Comparison of ENCODE assay signal across 22 cellular contexts in the genomic region with DNA sequence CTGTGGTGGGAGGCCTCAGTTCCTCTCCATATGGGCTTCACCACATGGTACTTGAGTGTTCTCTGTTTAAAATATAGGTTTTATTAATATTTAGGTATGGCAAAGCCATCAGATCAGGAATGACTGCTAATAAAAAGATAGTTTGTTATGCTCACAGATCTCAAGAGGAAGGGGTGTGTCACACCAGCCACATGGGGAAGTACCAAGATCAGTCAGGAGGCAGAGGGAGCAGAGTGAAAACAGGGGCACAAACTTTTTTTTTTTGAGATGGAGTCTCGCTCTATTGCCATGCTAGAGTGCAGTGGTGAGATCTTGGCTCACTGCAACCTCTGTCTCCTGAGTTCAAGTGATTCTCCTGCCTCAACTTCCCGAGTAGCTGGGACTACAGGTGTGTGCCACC.
A peak's percentile ranks its signal among the peaks of the same experiment; 100 is the strongest.
DNase-seq lines count a peak whose midpoint lies in the region; FAIRE-seq lines count a peak whose summit lies in the region.
"Had no signal": no experiment of that assay in that cellular context is flagged by ENCODE, and none has a peak within 500 bp of the region (broad histone marks: within the 10 kb centered on the region; RNA-seq: fewer than 3 reads in every experiment).

No MANE protein-coding gene starts in this region.

- no peaks in the 10 kb centered on the region for H3K27me3 ChIP-seq in small intestine (ENCODE audit: control insufficient read depth in 2 of 2, insufficient read depth in 2 of 2, low read length in 2 of 2)
- H3K27me3 ChIP-seq: right lobe of liver had no signal

- DNase-seq in SIG-M5 treated with dmso at 0.1 percent for 504 hours (lab: John Stamatoyannopoulos, UW; ENCODE audit: unreplicated experiment) (peak; percentile 22), SIG-M5 (lab: John Stamatoyannopoulos, UW) (no peak), AML-193 (lab: John Stamatoyannopoulos, UW) (peak; percentile 39 to 57), NOMO-1 treated with DMSO at 0.1 percent for 48 hours (lab: John Stamatoyannopoulos, UW; ENCODE audit: unreplicated experiment) (peak; percentile 69), immature natural killer cell (no peak), small intestine (no peak), NCI-H2196 (lab: John Stamatoyannopoulos, UW; ENCODE audit: unreplicated experiment) (no peak)
- DNase-seq: activated naive CD8-positive, alpha-beta T cell treated with anti-CD3 and anti-CD28 coated beads, Interleukin-2, amount 10 ng/mL, durations not matched to agents 7 days and 5 days; EL; hippocampal formation; NCI-H2029 treated with DMSO at 0.1 percent for 48 hours; NCI-H526; occipital lobe; right lobe of liver; RPMI8226; stimulated activated CD4-positive, alpha-beta T cell treated with anti-CD3 and anti-CD28 coated beads, Interleukin-4, amount 100 ng/mL, for 4 hours; trophoblast cell had no signal

- H3K27ac Mint-ChIP-seq in dendritic cell treated with granulocyte-macrophage colony-stimulating factor and Interleukin-4, amounts not matched to agents 40 ng/mL and 50 ng/mL, for 4 days: peak overlapping the region; percentile 66
- H3K27ac Mint-ChIP-seq in immature natural killer cell: no peak overlapping the region
- H3K27ac Mint-ChIP-seq: activated naive CD8-positive, alpha-beta T cell treated with anti-CD3 and anti-CD28 coated beads, Interleukin-2, amount 10 ng/mL, durations not matched to agents 7 days and 5 days had no signal

- no peaks in the 10 kb centered on the region for H3K27me3 Mint-ChIP-seq in dendritic cell treated with granulocyte-macrophage colony-stimulating factor and Interleukin-4, amounts not matched to agents 40 ng/mL and 50 ng/mL, for 4 days
- H3K27me3 Mint-ChIP-seq in immature natural killer cell (ENCODE audit: low read depth in 3 of 3): no peaks in the 10 kb centered on the region
- H3K27me3 Mint-ChIP-seq: activated naive CD8-positive, alpha-beta T cell treated with anti-CD3 and anti-CD28 coated beads, Interleukin-2, amount 10 ng/mL, durations not matched to agents 7 days and 5 days; CD8-positive, alpha-beta memory T cell had no signal

- H3K4me3 ChIP-seq in small intestine (ENCODE audit: low read depth in 1 of 2, low read length in 2 of 2): no peak overlapping the region
- H3K4me3 ChIP-seq: right lobe of liver had no signal

- H3K9me3 Mint-ChIP-seq in dendritic cell treated with granulocyte-macrophage colony-stimulating factor and Interleukin-4, amounts not matched to agents 40 ng/mL and 50 ng/mL, for 4 days: peaks cover 6% of the 10 kb centered on the region
- peaks cover 0 to 1% (median 0%) of the 10 kb centered on the region in 6 donors for H3K9me3 Mint-ChIP-seq in immature natural killer cell

- no peak overlapping the region for H3K27ac ChIP-seq in small intestine (ENCODE audit: low read depth in 1 of 2, low read length in 1 of 2)
- H3K27ac ChIP-seq: 22Rv1, right lobe of liver had no signal

- no peaks in the 10 kb centered on the region for H3K36me3 Mint-ChIP-seq in dendritic cell treated with granulocyte-macrophage colony-stimulating factor and Interleukin-4, amounts not matched to agents 40 ng/mL and 50 ng/mL, for 4 days (ENCODE audit: low read depth)
- peaks cover 0 to 13% (median 11%) of the 10 kb centered on the region in 3 donors for H3K36me3 Mint-ChIP-seq in immature natural killer cell

- no peak for FAIRE-seq in small intestine (lab: Jason Lieb, UNC)
- FAIRE-seq: bronchial epithelial cell, H1 had no signal

- H3K36me3 ChIP-seq in small intestine (ENCODE audit: control insufficient read depth in 2 of 2, insufficient read depth in 2 of 2, low read length in 2 of 2): no peaks in the 10 kb centered on the region
- H3K36me3 ChIP-seq: right lobe of liver had no signal

- WGBS in small intestine, 3 donors: 74 to 94% (median 88%) methylated on average over 2 of the region's 2 CpGs

- H3K9me3 ChIP-seq in small intestine (ENCODE audit: control insufficient read depth, low read depth): no peaks in the 10 kb centered on the region
- H3K9me3 ChIP-seq: right lobe of liver had no signal

- H3K4me1 ChIP-seq in small intestine (ENCODE audit: control insufficient read depth in 2 of 2, insufficient read depth in 1 of 2, low read depth in 1 of 2, low read length in 1 of 2): no peaks in the 10 kb centered on the region

- no peak overlapping the region for H3K4me3 Mint-ChIP-seq in dendritic cell treated with granulocyte-macrophage colony-stimulating factor and Interleukin-4, amounts not matched to agents 40 ng/mL and 50 ng/mL, for 4 days
- H3K4me3 Mint-ChIP-seq in immature natural killer cell: no peak overlapping the region
- H3K4me3 Mint-ChIP-seq: activated naive CD8-positive, alpha-beta T cell treated with anti-CD3 and anti-CD28 coated beads, Interleukin-2, amount 10 ng/mL, durations not matched to agents 7 days and 5 days had no signal

- intact Hi-C loops in dendritic cell treated with granulocyte-macrophage colony-stimulating factor and Interleukin-4, amounts not matched to agents 40 ng/mL and 50 ng/mL, for 4 days (cut with micrococcal nuclease): loop anchor here (5.0 kb wide), 1 partner anchor 43 kb away; no protein-coding TSS in a partner anchor

- H3K4me1 Mint-ChIP-seq in dendritic cell treated with granulocyte-macrophage colony-stimulating factor and Interleukin-4, amounts not matched to agents 40 ng/mL and 50 ng/mL, for 4 days (ENCODE audit: low read depth): peaks cover 52% of the 10 kb centered on the region
- peaks cover 15 to 17% of the 10 kb centered on the region in 2 donors for H3K4me1 Mint-ChIP-seq in immature natural killer cell

Comparison
In these comparisons a context has a peak if more than half of its experiments do, and no peak if none do; other contexts are left out.
1. DNase-seq: peak in SIG-M5 treated with dmso at 0.1 percent for 504 hours (single experiment), AML-193 (2 of 2) and NOMO-1 treated with DMSO at 0.1 percent for 48 hours (single experiment); none in SIG-M5 (single experiment), immature natural killer cell (0 of 3), small intestine (single experiment) and NCI-H2196 (single experiment).